In genomic region chr7:75969182-75969581, GRCh38 we compare ENCODE assay signal across 14 cellular contexts. TPM values are rescaled to one million over a fixed set of nuclear protein-coding genes. Genes with fewer than 3 reads are reported as not detected.
DNase-seq lines count a peak whose midpoint lies in the region; ATAC-seq and TF ChIP-seq lines count a peak whose summit lies in the region.
"Had no signal": no experiment of that assay in that cellular context is flagged by ENCODE, and none has a peak within 500 bp of the region (broad histone marks: within the 10 kb centered on the region; RNA-seq: fewer than 3 reads in every experiment).

No MANE protein-coding gene starts in this region.

- TF ChIP-seq EP300 in gastroesophageal sphincter (IDR thresholded peaks at IDR 0.05) (no peak), transverse colon (IDR thresholded peaks at IDR 0.05; ENCODE audit: low read depth) (no peak)

- ATAC-seq in WTC11: no peak
- ATAC-seq in gastroesophageal sphincter: no peak
- ATAC-seq: CD8-positive, alpha-beta T cell; natural killer cell treated with Interleukin-12 subunit alpha and Interleukin-12 subunit beta and Interleukin-15 and Interleukin-18, amount 100 ng/mL, for 72 hours; PC-3 had no signal

- H3K9me3 Mint-ChIP-seq in WTC11 (no peaks in the 10 kb centered on the region), nephron progenitor cell (no peaks in the 10 kb centered on the region)
- H3K9me3 Mint-ChIP-seq in CD4-positive, alpha-beta memory T cell: no peaks in the 10 kb centered on the region
- H3K9me3 Mint-ChIP-seq: CD8-positive, alpha-beta T cell; central memory CD8-positive, alpha-beta T cell; natural killer cell treated with Interleukin-12 subunit alpha and Interleukin-12 subunit beta and Interleukin-15 and Interleukin-18, amount 100 ng/mL, for 72 hours; T-helper 1 cell treated with Interleukin-12 subunit alpha and Interleukin-12 subunit beta and Interleukin-4 antibody, amounts not matched to agents 30 μg/mL and 1 μg/mL, for 36 hours had no signal

- in situ Hi-C loops in transverse colon (cut with MboI; ENCODE audit: low pct_ligation_motif_present in 1 of 4, low pct_unique_long_range_greater_than_20kb in 1 of 4, low sequenced_read_pairs in 3 of 4): no loop called here

- no peaks in the 10 kb centered on the region for H3K9me3 ChIP-seq in gastroesophageal sphincter
- H3K9me3 ChIP-seq in transverse colon: no peaks in the 10 kb centered on the region
- H3K9me3 ChIP-seq in CD4-positive, alpha-beta memory T cell (ENCODE audit: control insufficient read depth in 1 of 2, low read length in 2 of 2): no peaks in the 10 kb centered on the region

- H3K36me3 Mint-ChIP-seq in WTC11: peaks cover 25% of the 10 kb centered on the region
- peaks cover 20% of the 10 kb centered on the region for H3K36me3 Mint-ChIP-seq in nephron progenitor cell (ENCODE audit: low read depth)
- peaks cover 12 to 24% of the 10 kb centered on the region in 2 donors for H3K36me3 Mint-ChIP-seq in CD4-positive, alpha-beta memory T cell

- no peaks in the 10 kb centered on the region for H3K27me3 ChIP-seq in gastroesophageal sphincter
- H3K27me3 ChIP-seq in transverse colon: no peaks in the 10 kb centered on the region
- H3K27me3 ChIP-seq in CD4-positive, alpha-beta memory T cell (ENCODE audit: insufficient read depth, low read length): no peaks in the 10 kb centered on the region

- H3K27me3 Mint-ChIP-seq in WTC11 (ENCODE audit: low read depth) (no peaks in the 10 kb centered on the region; the same call in 1 of the 2 replicates), nephron progenitor cell (ENCODE audit: low read depth, poor library complexity) (peaks cover 3% of the 10 kb centered on the region)
- H3K27me3 Mint-ChIP-seq in CD4-positive, alpha-beta memory T cell: no peaks in the 10 kb centered on the region
- H3K27me3 Mint-ChIP-seq: central memory CD8-positive, alpha-beta T cell; natural killer cell treated with Interleukin-12 subunit alpha and Interleukin-12 subunit beta and Interleukin-15 and Interleukin-18, amount 100 ng/mL, for 72 hours had no signal

- no peak for TF ChIP-seq POLR2A in gastroesophageal sphincter (IDR thresholded peaks at IDR 0.05)
- TF ChIP-seq POLR2A in transverse colon (IDR thresholded peaks at IDR 0.05): no peak

- H3K4me3 Mint-ChIP-seq in WTC11 (no peak overlapping the region), nephron progenitor cell (no peak overlapping the region)
- no peak overlapping the region for H3K4me3 Mint-ChIP-seq in CD4-positive, alpha-beta memory T cell
- H3K4me3 Mint-ChIP-seq: CD8-positive, alpha-beta T cell; central memory CD8-positive, alpha-beta T cell; natural killer cell treated with Interleukin-12 subunit alpha and Interleukin-12 subunit beta and Interleukin-15 and Interleukin-18, amount 100 ng/mL, for 72 hours; T-helper 1 cell treated with Interleukin-12 subunit alpha and Interleukin-12 subunit beta and Interleukin-4 antibody, amounts not matched to agents 30 μg/mL and 1 μg/mL, for 36 hours had no signal

- H3K4me1 Mint-ChIP-seq in WTC11 (no peaks in the 10 kb centered on the region), nephron progenitor cell (peaks cover 72% of the 10 kb centered on the region)
- H3K4me1 Mint-ChIP-seq in CD4-positive, alpha-beta memory T cell: no peaks in the 10 kb centered on the region

- POLR2A ChIA-PET in WTC11 (lab: Charles Lee): no interaction called here
- POLR2A ChIA-PET in CD4-positive, alpha-beta memory T cell (lab: Charles Lee; ENCODE audit: partially characterized antibody): no interaction called here

- peaks cover 0 to 77% (median 43%) of the 10 kb centered on the region in 3 donors for H3K4me1 ChIP-seq in gastroesophageal sphincter
- H3K4me1 ChIP-seq in transverse colon: peaks cover 15 to 55% (median 33%) of the 10 kb centered on the region in 4 donors
- H3K4me1 ChIP-seq in CD4-positive, alpha-beta memory T cell (ENCODE audit: insufficient read depth, low read length): no peaks in the 10 kb centered on the region

- peak overlapping the region; percentile 36; the same call in 1 of the 2 replicates for H3K27ac Mint-ChIP-seq in WTC11
- peak overlapping the region; percentile 97 for H3K27ac Mint-ChIP-seq in nephron progenitor cell
- peak overlapping the region in 2 of 7 donors; percentile 27 to 59 for H3K27ac Mint-ChIP-seq in CD4-positive, alpha-beta memory T cell
- H3K27ac Mint-ChIP-seq: CD8-positive, alpha-beta T cell; natural killer cell treated with Interleukin-12 subunit alpha and Interleukin-12 subunit beta and Interleukin-15 and Interleukin-18, amount 100 ng/mL, for 72 hours; T-helper 1 cell treated with Interleukin-12 subunit alpha and Interleukin-12 subunit beta and Interleukin-4 antibody, amounts not matched to agents 30 μg/mL and 1 μg/mL, for 36 hours had no signal

- peak overlapping the region in 3 of 4 donors; percentile 84 to 88 (median 87) for H3K27ac ChIP-seq in gastroesophageal sphincter
- H3K27ac ChIP-seq in transverse colon: peak overlapping the region; percentile 79 to 85 (median 82)
- no peak overlapping the region for H3K27ac ChIP-seq in CD4-positive, alpha-beta memory T cell (ENCODE audit: low read depth, low read length)

- TF ChIP-seq CTCF in WTC11 (IDR thresholded peaks at IDR 0.05): no peak
- no peak for TF ChIP-seq CTCF in gastroesophageal sphincter (IDR thresholded peaks at IDR 0.05)
- TF ChIP-seq CTCF in nephron progenitor cell (IDR thresholded peaks at IDR 0.05): no peak
- no peak for TF ChIP-seq CTCF in transverse colon (IDR thresholded peaks at IDR 0.05)

- intact Hi-C loops in transverse colon (cut with DNase I; ENCODE audit: low total_unique reads): loop anchor here (10.0 kb wide), 1 partner anchor 54 kb away; the partner anchor contains the start of gene POR
- intact Hi-C loops in CD4-positive, alpha-beta memory T cell (cut with micrococcal nuclease): no loop called here

- H3K36me3 ChIP-seq in gastroesophageal sphincter (peaks cover 0 to 29% of the 10 kb centered on the region in 2 donors), transverse colon (peaks cover 0 to 10% (median 2%) of the 10 kb centered on the region in 4 donors)
- no peaks in the 10 kb centered on the region for H3K36me3 ChIP-seq in CD4-positive, alpha-beta memory T cell (ENCODE audit: insufficient read depth, low read length)

- 38 to 80% methylated on average over 1 to 4 of the region's 13 CpGs for WGBS in gastroesophageal sphincter (ENCODE audit: low coverage in 1 of 2), 2 donors
- 78% methylated on average over 13 of the region's 13 CpGs; no CpG with 5 or more reads in 1 of the 2 donors for WGBS in transverse colon (ENCODE audit: low coverage in 1 of 2), 2 donors

- CTCF ChIA-PET in WTC11 (lab: Charles Lee): no interaction called here
- CTCF ChIA-PET in CD4-positive, alpha-beta memory T cell (lab: Charles Lee; ENCODE audit: partially characterized antibody): no interaction called here

- H3K4me3 ChIP-seq in gastroesophageal sphincter (no peak overlapping the region), transverse colon (no peak overlapping the region)
- no peak overlapping the region for H3K4me3 ChIP-seq in CD4-positive, alpha-beta memory T cell (ENCODE audit: low read length in 2 of 2)

- DNase-seq in WTC11 (ENCODE audit: low spot score): no peak
- no peak for DNase-seq in nephron progenitor cell
- DNase-seq in transverse colon: no peak
- no peak for DNase-seq in cerebellum (ENCODE audit: low spot score)
- no peak for DNase-seq in kidney glomerular epithelial cell (lab: John Stamatoyannopoulos, UW)
- DNase-seq in NCI-H187 treated with DMSO at 0.1 percent for 48 hours (lab: John Stamatoyannopoulos, UW): no peak
- no peak for DNase-seq in CD4-positive, alpha-beta memory T cell
- DNase-seq: CD8-positive, alpha-beta T cell; NCI-H2171 treated with DMSO at 0.1 percent for 48 hours; PC-3 had no signal

TF ChIP-seq in WTC11, 78 proteins besides CTCF, POLR2A, EP300 and RAD21 (continues in another document):
- TF ChIP-seq SP1 (CRISPR knock-in tag; conservative IDR thresholded peaks at IDR 0.05): no peak
- TF ChIP-seq RELA (CRISPR knock-in tag; IDR thresholded peaks at IDR 0.05; ENCODE audit: borderline replicate concordance): no peak
- no peak for TF ChIP-seq E2F5 (CRISPR knock-in tag; IDR thresholded peaks at IDR 0.05)
- TF ChIP-seq ESRRA (CRISPR knock-in tag; IDR thresholded peaks at IDR 0.05; ENCODE audit: borderline replicate concordance): no peak
- TF ChIP-seq NR2C2 (CRISPR knock-in tag; IDR thresholded peaks at IDR 0.05): no peak
- no peak for TF ChIP-seq MYBL2 (CRISPR knock-in tag; IDR thresholded peaks at IDR 0.05)
- TF ChIP-seq TEAD4 (CRISPR knock-in tag; IDR thresholded peaks at IDR 0.05): no peak
- TF ChIP-seq ZNF423 (CRISPR knock-in tag; IDR thresholded peaks at IDR 0.05): no peak

RNA-seq across cellular contexts. Expression of gene TMEM120A, which starts 25.2 kb away (rescaled TPM):
- total RNA-seq in WTC11 (2021) (20.1 to 23.0 TPM (median 21.9 TPM) in 3 replicates), gastroesophageal sphincter (10 to 100 TPM in 3 of 4 donors, 1 to 10 TPM in 1; 6.2 to 32.4 (median 29.0) TPM), transverse colon (100 to 1,000 TPM in 1 of 4 donors, 10 to 100 TPM in 3; 57.6 to 119 (median 92.0) TPM), cerebellum (16.7 TPM)
- 10 to 100 TPM; 27.4 to 31.2 TPM for total RNA-seq in CD4-positive, alpha-beta memory T cell
- 10 to 100 TPM; 24.1 to 38.1 TPM for polyA plus RNA-seq in CD4-positive, alpha-beta memory T cell

RNA-seq across cellular contexts. Expression of gene POR, which starts 54.2 kb away (rescaled TPM):
- 151 to 178 TPM (median 169 TPM) in 3 replicates for total RNA-seq in WTC11 (2021)
- 10 to 100 TPM; 31.5 to 54.3 (median 47.7) TPM for total RNA-seq in gastroesophageal sphincter
- total RNA-seq in transverse colon: 100 to 1,000 TPM in 3 of 4 donors, 10 to 100 TPM in 1; 95.9 to 200 (median 149) TPM
- total RNA-seq in cerebellum: 37.1 TPM
- total RNA-seq in CD4-positive, alpha-beta memory T cell: 10 to 100 TPM; 60.2 to 71.1 TPM
- 10 to 100 TPM; 45.6 to 47.7 TPM for polyA plus RNA-seq in CD4-positive, alpha-beta memory T cell
